1 cellular context compared by ENCODE assay signal in genomic region chr1:37763791-37764741, GRCh38.
TF ChIP-seq lines count a peak whose summit lies in the region.

No MANE protein-coding gene starts in this region.

TF ChIP-seq in HepG2, 621 proteins besides CTCF, POLR2A, EP300 and RAD21 (continued from another document and continues in another):
- TF ChIP-seq ZNF770 (CRISPR knock-in tag; IDR thresholded peaks at IDR 0.05) (0 out of 2 replicates have a peak, but pooled peaks have one; percentile 15), ZKSCAN1 (IDR thresholded peaks at IDR 0.05; ENCODE audit: low read length) (no peak), BATF2 (CRISPR knock-in tag; IDR thresholded peaks at IDR 0.05) (peak; percentile 99), HNF1B (CRISPR knock-in tag; IDR thresholded peaks at IDR 0.05) (no peak), ARID3A (IDR thresholded peaks at IDR 0.05; ENCODE audit: low read depth, low read length) (no peak), NFKB2 (CRISPR knock-in tag; IDR thresholded peaks at IDR 0.05; ENCODE audit: borderline replicate concordance) (peak; percentile 100), ZNF431 (CRISPR knock-in tag; IDR thresholded peaks at IDR 0.05; ENCODE audit: borderline replicate concordance, low read depth) (peak; percentile 98), CEBPG (CRISPR knock-in tag; IDR thresholded peaks at IDR 0.05) (peak; percentile 45), TEAD2 (CRISPR knock-in tag; IDR thresholded peaks at IDR 0.05) (peak; percentile 99), REST (IDR thresholded peaks at IDR 0.05; ENCODE audit: borderline replicate concordance in 1 of 2, low read depth in 1 of 2, low read length in 2 of 2) (peak; percentile 94 to 100), ZNF124 (CRISPR knock-in tag; IDR thresholded peaks at IDR 0.05) (peak; percentile 99), ZFX (CRISPR knock-in tag; IDR thresholded peaks at IDR 0.05; ENCODE audit: low read depth) (no peak), ZNF235 (CRISPR knock-in tag; IDR thresholded peaks at IDR 0.05; ENCODE audit: borderline replicate concordance) (peak; percentile 100), HNRNPL (IDR thresholded peaks at IDR 0.05; ENCODE audit: low read depth, low read length) (no peak), ZNF841 (CRISPR knock-in tag; IDR thresholded peaks at IDR 0.05; ENCODE audit: borderline replicate concordance) (peak; percentile 95), ZNF121 (CRISPR knock-in tag; IDR thresholded peaks at IDR 0.05) (peak; percentile 56), CSRNP2 (CRISPR knock-in tag; conservative IDR thresholded peaks at IDR 0.05; ENCODE audit: low read depth) (peak; percentile 89; the same call in 1 of the 2 replicates), SMAD9 (CRISPR knock-in tag; IDR thresholded peaks at IDR 0.05) (peak; percentile 98), ZNF597 (CRISPR knock-in tag; IDR thresholded peaks at IDR 0.05) (no peak), ZNF691 (CRISPR knock-in tag; IDR thresholded peaks at IDR 0.05; ENCODE audit: borderline replicate concordance, low read depth) (peak; percentile 79; the same call in 1 of the 2 replicates), MXD1 (CRISPR knock-in tag; IDR thresholded peaks at IDR 0.05) (peak; percentile 99), CENPT (CRISPR knock-in tag; IDR thresholded peaks at IDR 0.05; ENCODE audit: low read depth) (peak; percentile 99), ZKSCAN8 (CRISPR knock-in tag; IDR thresholded peaks at IDR 0.05; ENCODE audit: borderline replicate concordance) (peak; percentile 92), SKI (IDR thresholded peaks at IDR 0.05; ENCODE audit: partially characterized antibody) (no peak), NFE2L1 (CRISPR knock-in tag; IDR thresholded peaks at IDR 0.05; ENCODE audit: borderline replicate concordance) (peak; percentile 77), ZNF7 (CRISPR knock-in tag; IDR thresholded peaks at IDR 0.05) (peak; percentile 93), ARHGAP35 (CRISPR knock-in tag; IDR thresholded peaks at IDR 0.05; ENCODE audit: borderline replicate concordance) (peak; percentile 99), NR2C2 (CRISPR knock-in tag; IDR thresholded peaks at IDR 0.05; ENCODE audit: borderline replicate concordance) (peak; percentile 26; the same call in 1 of the 2 replicates), ELF4 (CRISPR knock-in tag; IDR thresholded peaks at IDR 0.05; ENCODE audit: borderline replicate concordance) (peak; percentile 91), TFDP1 (CRISPR knock-in tag; IDR thresholded peaks at IDR 0.05; ENCODE audit: borderline replicate concordance) (peak; percentile 56; the same call in 1 of the 2 replicates), ZNF441 (CRISPR knock-in tag; IDR thresholded peaks at IDR 0.05; ENCODE audit: borderline replicate concordance) (peak; percentile 99), ZNF572 (CRISPR knock-in tag; IDR thresholded peaks at IDR 0.05) (no peak), ZNF446 (CRISPR knock-in tag; IDR thresholded peaks at IDR 0.05) (peak; percentile 100), NFAT5 (CRISPR knock-in tag; IDR thresholded peaks at IDR 0.05) (peak; percentile 100), U2AF2 (IDR thresholded peaks at IDR 0.05; ENCODE audit: low read depth, low read length) (no peak)
